8 cellular contexts compared by ENCODE assay signal in the genomic region with DNA sequence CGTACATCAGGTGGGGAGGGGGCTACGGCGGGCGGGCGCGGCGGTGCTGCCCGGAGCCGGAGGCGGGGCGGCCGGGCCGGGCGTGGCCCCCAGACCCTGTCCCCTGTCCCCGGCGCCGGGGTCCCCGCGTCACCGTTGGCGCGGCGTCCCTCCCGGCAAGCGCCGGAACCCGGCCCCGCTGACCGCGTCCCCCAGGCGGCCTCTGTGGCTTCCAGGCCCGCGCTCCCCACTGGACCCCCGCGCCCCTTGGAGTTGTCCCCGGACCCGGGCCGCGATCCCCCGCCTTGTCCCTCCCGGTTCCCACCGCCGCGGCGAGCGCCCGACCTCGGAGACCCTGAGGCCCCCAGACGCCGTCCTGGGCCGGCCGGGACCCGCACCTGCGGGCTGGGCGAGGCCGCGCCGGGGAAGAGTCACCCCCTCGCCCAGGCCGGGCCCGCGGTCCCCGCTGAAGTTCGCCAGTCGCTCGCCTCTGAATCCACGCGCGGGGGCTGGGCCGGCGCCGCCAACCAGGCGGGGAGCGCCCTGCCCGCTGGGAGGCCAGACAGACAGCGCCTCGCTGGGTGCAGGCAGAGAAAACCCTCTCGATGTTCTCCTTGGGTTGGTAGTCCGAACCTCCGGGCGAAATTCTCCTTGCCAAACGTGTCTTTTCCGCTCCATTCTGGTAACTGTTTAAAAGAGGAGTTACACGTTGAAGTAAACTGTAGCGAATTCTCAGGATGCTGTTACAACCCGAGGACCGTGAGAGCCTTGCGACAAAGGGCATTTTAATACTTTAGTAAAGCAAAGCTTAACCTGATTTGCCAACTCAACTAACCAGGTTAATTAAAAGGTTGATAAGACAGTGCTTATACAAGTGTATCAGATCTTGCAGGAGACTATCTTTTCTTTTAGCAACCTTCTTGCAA. TPM values are rescaled to one million over a fixed set of nuclear protein-coding genes. Genes with fewer than 3 reads are reported as not detected.
A peak's percentile ranks its signal among the peaks of the same experiment; 100 is the strongest.
DNase-seq lines count a peak whose midpoint lies in the region; ATAC-seq and TF ChIP-seq lines count a peak whose summit lies in the region.

No MANE protein-coding gene starts in this region.

- peaks cover 29 to 52% of the 10 kb centered on the region in 2 donors for H3K4me1 Mint-ChIP-seq in effector memory CD8-positive, alpha-beta T cell (ENCODE audit: low read depth in 2 of 2)

- H3K56ac ChIP-seq in mesendoderm (ENCODE audit: low read length): peak overlapping the region; percentile 98

- H3K18ac ChIP-seq in mesendoderm (ENCODE audit: low read length): peak overlapping the region; percentile 10

- H3K23ac ChIP-seq in mesendoderm (ENCODE audit: low read length): no peak overlapping the region

- H3K27me3 ChIP-seq in H7 (ENCODE audit: control insufficient read depth, insufficient read depth, low read length) (peaks cover 5% of the 10 kb centered on the region; the same call in 1 of the 2 replicates), MG63 (no peaks in the 10 kb centered on the region), mesendoderm (ENCODE audit: insufficient read depth, low read length, poor library complexity) (no peaks in the 10 kb centered on the region)

- no peaks in the 10 kb centered on the region; the same call in 1 of the 2 replicates for H3K36me3 ChIP-seq in H7 (replicated peaks; ENCODE audit: control insufficient read depth, insufficient read depth, low read length)
- no peaks in the 10 kb centered on the region for H3K36me3 ChIP-seq in MG63
- no peaks in the 10 kb centered on the region for H3K36me3 ChIP-seq in mesendoderm (ENCODE audit: control insufficient read depth, insufficient read depth, low read length)

- DNase-seq in GM10266 (ENCODE audit: extremely low spot score): peak; percentile 66
- DNase-seq in H7: peak; percentile 75
- peak; percentile 37 for DNase-seq in MG63
- DNase-seq in activated CD8-positive, alpha-beta memory T cell treated with anti-CD3 and anti-CD28 coated beads for 48 hours (ENCODE audit: low read depth in 2 of 3, low spot score in 2 of 3): peak; percentile 14 to 38 (median 17)
- DNase-seq in effector memory CD8-positive, alpha-beta T cell: peak; percentile 26 to 29 (median 27)
- peak; percentile 26 for DNase-seq in mesendoderm
- peak; percentile 23 to 32 for DNase-seq in stimulated activated CD8-positive, alpha-beta memory T cell treated with anti-CD3 and anti-CD28 coated beads, Interleukin-2, amount 100 ng/mL, for 48 hours (ENCODE audit: low read depth in 2 of 2)
- DNase-seq in NCI-H2107 treated with DMSO at 0.1 percent for 48 hours (lab: John Stamatoyannopoulos, UW; ENCODE audit: unreplicated experiment): no peak

- WGBS in mesendoderm (ENCODE audit: extremely low coverage, insufficient coverage, low lambda C conversion rate): no CpG with 5 or more reads among the region's 88 CpGs

- TF ChIP-seq CTCF in GM10266 (IDR thresholded peaks at IDR 0.05; ENCODE audit: control insufficient read depth, insufficient read depth, low read depth, missing control alignments): no peak

- H4K8ac ChIP-seq in mesendoderm (ENCODE audit: low read depth, low read length): no peak overlapping the region

- H4K5ac ChIP-seq in mesendoderm (ENCODE audit: low read length): no peak overlapping the region

- peak overlapping the region; percentile 94 to 95 for H3K4me3 Mint-ChIP-seq in effector memory CD8-positive, alpha-beta T cell

- H2BK15ac ChIP-seq in mesendoderm (replicated peaks; ENCODE audit: low read depth): no peak overlapping the region

- H3K4me2 ChIP-seq in mesendoderm (ENCODE audit: low read length): peak overlapping the region; percentile 89

- no peak overlapping the region for H2BK120ac ChIP-seq in mesendoderm (ENCODE audit: low read depth, low read length)

- H3K27ac ChIP-seq in mesendoderm (ENCODE audit: low read depth, low read length): peak overlapping the region; percentile 35

- peaks cover 38% of the 10 kb centered on the region for H3K79me2 ChIP-seq in mesendoderm (ENCODE audit: control insufficient read depth, insufficient read depth, low read length)

- H3K27ac Mint-ChIP-seq in effector memory CD8-positive, alpha-beta T cell: peak overlapping the region; percentile 54 to 95

- no peaks in the 10 kb centered on the region for H3K9me3 Mint-ChIP-seq in effector memory CD8-positive, alpha-beta T cell

- H3K9ac ChIP-seq in mesendoderm (ENCODE audit: low read length): peak overlapping the region; percentile 94

- H3K4me3 ChIP-seq in H7 (ENCODE audit: insufficient read depth, low read depth, low read length): peak overlapping the region; percentile 87
- H3K4me3 ChIP-seq in MG63: peak overlapping the region; percentile 67
- peak overlapping the region; percentile 93 for H3K4me3 ChIP-seq in mesendoderm (ENCODE audit: low read length)

- H3K4me1 ChIP-seq in mesendoderm (ENCODE audit: control insufficient read depth, low read depth, low read length): peaks cover 1% of the 10 kb centered on the region

- H3K27me3 Mint-ChIP-seq in effector memory CD8-positive, alpha-beta T cell: no peaks in the 10 kb centered on the region

- ATAC-seq in effector memory CD8-positive, alpha-beta T cell (replicated peaks): peak; percentile 25

- H2AK5ac ChIP-seq in mesendoderm (ENCODE audit: low read length): no peak overlapping the region

- no peak overlapping the region for H2BK5ac ChIP-seq in mesendoderm (ENCODE audit: low read length)

- no peak overlapping the region for H3K4ac ChIP-seq in mesendoderm (ENCODE audit: low read depth, low read length)

- H3K9me3 ChIP-seq in MG63: no peaks in the 10 kb centered on the region

- H3K36me3 Mint-ChIP-seq in effector memory CD8-positive, alpha-beta T cell (ENCODE audit: insufficient read depth): peaks cover 15% of the 10 kb centered on the region

- peaks cover 12% of the 10 kb centered on the region for H3K79me1 ChIP-seq in mesendoderm (ENCODE audit: low read length)

RNA-seq across cellular contexts. Expression of gene GAN, which starts 0.8 kb away (rescaled TPM):
- 8.7 and 10.9 TPM in 2 replicates for total RNA-seq in H7 (2014; rRNA removed; shearing (Covaris generic))
- total RNA-seq in MG63 (2014; rRNA removed; shearing (Covaris generic); ENCODE audit: low replicate concordance): 1.9 and 2.5 TPM in 2 replicates
- polyA plus RNA-seq in mesendoderm (2013, experiment 1 of 2): 5.9 TPM
- polyA plus RNA-seq in mesendoderm (2013, experiment 2 of 2): 5.6 TPM
